Comparison of ENCODE assay signal across 16 cellular contexts in the genomic region with DNA sequence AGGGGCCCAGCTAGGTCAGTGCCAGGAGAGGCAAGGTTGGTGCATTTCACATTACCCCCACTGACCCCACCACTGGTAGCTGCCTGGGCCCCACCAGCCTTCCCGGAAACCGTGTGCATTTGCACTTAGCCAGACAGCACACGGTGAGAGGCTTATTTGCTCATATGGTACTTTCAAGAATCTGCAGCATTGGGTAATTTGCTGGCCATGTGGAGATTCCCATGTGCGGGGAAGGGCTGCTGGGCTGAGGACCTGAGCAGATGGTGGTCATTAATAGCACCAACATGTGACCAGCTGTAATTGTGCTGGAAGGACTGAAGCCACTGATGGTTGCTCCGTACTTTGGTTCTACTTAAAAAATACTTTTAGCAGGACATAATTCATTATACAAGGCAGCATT.
DNase-seq lines count a peak whose midpoint lies in the region; ATAC-seq, FAIRE-seq and TF ChIP-seq lines count a peak whose summit lies in the region.
"Had no signal": no experiment of that assay in that cellular context is flagged by ENCODE, and none has a peak within 500 bp of the region (broad histone marks: within the 10 kb centered on the region; RNA-seq: fewer than 3 reads in every experiment).

No MANE protein-coding gene starts in this region.

- no peak for TF ChIP-seq EP300 in H1 (IDR thresholded peaks at IDR 0.05; ENCODE audit: borderline replicate concordance in 1 of 2, low read depth in 2 of 2, low read length in 2 of 2)

- POLR2A ChIA-PET in H1 (lab: Charles Lee; ENCODE audit: partially characterized antibody) = no interaction called here

- no peak overlapping the region for H3K4ac ChIP-seq in H1 (replicated peaks; ENCODE audit: insufficient read length, low read depth, low read length)

- TF ChIP-seq CTCF in WERI-Rb-1 (IDR thresholded peaks at IDR 0.05; ENCODE audit: low read depth, low read length) (no peak), H1 (IDR thresholded peaks at IDR 0.05; ENCODE audit: control extremely low read depth in 1 of 3, insufficient read depth in 1 of 3, low read depth in 1 of 3, low read length in 3 of 3) (no peak)

- H2BK20ac ChIP-seq in H1 (ENCODE audit: low read length) = no peak overlapping the region

- no peaks in the 10 kb centered on the region for H3K23me2 ChIP-seq in H1 (ENCODE audit: low read depth, low read length)

- no peak for TF ChIP-seq RAD21 in H1 (IDR thresholded peaks at IDR 0.05 in 1 of 2, conservative IDR thresholded peaks at IDR 0.05 in 1 of 2; ENCODE audit: low read depth in 2 of 2, low read length in 2 of 2)

- H3K36me3 ChIP-seq in WERI-Rb-1 (no peaks in the 10 kb centered on the region), H1 (ENCODE audit: control insufficient read depth in 2 of 4, insufficient read depth in 4 of 4, low read length in 3 of 4) (no peaks in the 10 kb centered on the region)
- H3K36me3 ChIP-seq: BLaER1 treated with 17β-estradiol and CSF1 and Interleukin-3, amounts not matched to agents 10 nM and 100 nM had no signal

- no peak overlapping the region for H3K18ac ChIP-seq in H1 (ENCODE audit: extremely low read depth, low read length)

- H3K4me3 ChIP-seq in WERI-Rb-1 (ENCODE audit: low read depth, low read length) = peak overlapping the region; percentile 32
- no peak overlapping the region for H3K4me3 ChIP-seq in H1 (ENCODE audit: extremely low read depth in 1 of 4, insufficient read depth in 2 of 4, low read depth in 3 of 4, low read length in 4 of 4)
- H3K4me3 ChIP-seq: BLaER1 treated with 17β-estradiol and CSF1 and Interleukin-3, amounts not matched to agents 10 nM and 100 nM had no signal

- DNase-seq in NCI-H146 (lab: John Stamatoyannopoulos, UW) = peak; percentile 61
- no peak for DNase-seq in NCI-H146 treated with DMSO at 0.1 percent for 48 hours (lab: John Stamatoyannopoulos, UW; ENCODE audit: unreplicated experiment)
- peak; percentile 86 for DNase-seq in WERI-Rb-1
- DNase-seq in H1 (ENCODE audit: low read depth in 1 of 2, low spot score in 2 of 2) = no peak
- DNase-seq in activated naive CD4-positive, alpha-beta T cell treated with anti-CD3 and anti-CD28 coated beads, Interleukin-2, amount 50 U/mL, for 16 hours = no peak
- no peak for DNase-seq in NCI-H2107 treated with DMSO at 0.1 percent for 48 hours (lab: John Stamatoyannopoulos, UW; ENCODE audit: unreplicated experiment)
- DNase-seq in NCI-H226 = no peak
- DNase-seq: AML-193; CD4-positive, CD25-positive, alpha-beta regulatory T cell; DMS53; IMR-90 had no signal

- H3K79me2 ChIP-seq in H1 (ENCODE audit: control insufficient read depth in 1 of 2, insufficient read depth in 2 of 2, low read length in 2 of 2) = no peaks in the 10 kb centered on the region

- no peaks in the 10 kb centered on the region for H4K20me1 ChIP-seq in H1 (replicated peaks in 1 of 2; ENCODE audit: control insufficient read depth in 1 of 2, insufficient read depth in 2 of 2, low read length in 2 of 2)
- H4K20me1 ChIP-seq: BLaER1 treated with 17β-estradiol and CSF1 and Interleukin-3, amounts not matched to agents 10 nM and 100 nM had no signal

- no peak overlapping the region for H2BK5ac ChIP-seq in H1 (ENCODE audit: low read depth, low read length)

- WGBS in H1 (ENCODE audit: extremely low coverage in 1 of 2, insufficient coverage in 1 of 2, insufficient read length in 1 of 2, insufficient replicate concordance in 2 of 2, low coverage in 1 of 2, low lambda C conversion rate in 2 of 2, missing lambda C conversion rate in 1 of 2), 2 experiments = 93% methylated on average over 5 of the region's 5 CpGs; no CpG with 5 or more reads in 1 of the 2 experiments

- H2BK12ac ChIP-seq in H1 (ENCODE audit: low read depth, low read length) = no peak overlapping the region

- H3K56ac ChIP-seq in H1 (replicated peaks; ENCODE audit: insufficient read length, low read depth, low read length) = no peak overlapping the region

- no peak overlapping the region for H4K5ac ChIP-seq in H1 (ENCODE audit: insufficient read length, low read depth, low read length)

- peaks cover 3 to 10% (median 7%) of the 10 kb centered on the region in 4 experiments; a peak in 6 of 7 replicates for H3K4me1 ChIP-seq in H1 (replicated peaks in 1 of 4; ENCODE audit: control insufficient read depth in 3 of 4, insufficient read depth in 4 of 4, low read length in 3 of 4)
- H3K4me1 ChIP-seq: BLaER1 treated with 17β-estradiol and CSF1 and Interleukin-3, amounts not matched to agents 10 nM and 100 nM had no signal

- no peak overlapping the region for H2AK5ac ChIP-seq in H1 (ENCODE audit: low read depth, low read length)

- H3K79me1 ChIP-seq in H1 (ENCODE audit: low read depth, low read length) = no peaks in the 10 kb centered on the region

- no peak overlapping the region for H4K91ac ChIP-seq in H1 (replicated peaks; ENCODE audit: insufficient read length, low read length)

- H2AFZ ChIP-seq in H1 (ENCODE audit: low read length) = no peak overlapping the region

- no peak for TF ChIP-seq POLR2A in H1 (IDR thresholded peaks at IDR 0.05; ENCODE audit: control extremely low read depth in 1 of 2, low read depth in 2 of 2, low read length in 2 of 2)

- H3K27me3 ChIP-seq in WERI-Rb-1 (ENCODE audit: insufficient read depth, low read depth, severe bottlenecking) (no peaks in the 10 kb centered on the region), H1 (replicated peaks in 1 of 4; ENCODE audit: control insufficient read depth in 3 of 4, extremely low read depth in 1 of 4, insufficient read depth in 3 of 4, low read length in 3 of 4) (no peaks in the 10 kb centered on the region)
- H3K27me3 ChIP-seq: BLaER1 treated with 17β-estradiol and CSF1 and Interleukin-3, amounts not matched to agents 10 nM and 100 nM had no signal

- no peak overlapping the region for H2BK120ac ChIP-seq in H1 (replicated peaks; ENCODE audit: low read depth, low read length)

- H4K8ac ChIP-seq in H1 (ENCODE audit: extremely low read depth, insufficient read depth, low read length) = 0 out of 2 replicates have a peak overlapping the region, but pooled peaks have one; percentile 12

- ATAC-seq in GM21515 (IDR thresholded peaks at IDR 0.05; ENCODE audit: unreplicated experiment) = no peak
- ATAC-seq: HCT116 had no signal

- CTCF ChIA-PET in H1 (lab: Charles Lee; ENCODE audit: partially characterized antibody) = no interaction called here

- no peak overlapping the region for H2BK15ac ChIP-seq in H1 (ENCODE audit: low read length)

- no peak overlapping the region for H3K9ac ChIP-seq in H1 (replicated peaks in 1 of 4; ENCODE audit: extremely low read depth in 1 of 4, low read depth in 3 of 4, low read length in 3 of 4)
- H3K9ac ChIP-seq: BLaER1 treated with 17β-estradiol and CSF1 and Interleukin-3, amounts not matched to agents 10 nM and 100 nM had no signal

- FAIRE-seq in H1 (lab: Jason Lieb, UNC) = no peak
- FAIRE-seq: H54 had no signal

- H3K27ac ChIP-seq in WERI-Rb-1 (peak overlapping the region; percentile 83), H1 (ENCODE audit: low read depth, low read length) (no peak overlapping the region)
- H3K27ac ChIP-seq: 22Rv1; BLaER1 treated with 17β-estradiol and CSF1 and Interleukin-3, amounts not matched to agents 10 nM and 100 nM had no signal

- H3K9me3 ChIP-seq in WERI-Rb-1 (ENCODE audit: severe bottlenecking) (no peaks in the 10 kb centered on the region), H1 (ENCODE audit: insufficient read depth in 2 of 2, low read depth in 1 of 2, low read length in 1 of 2) (no peaks in the 10 kb centered on the region)
- H3K9me3 ChIP-seq: BLaER1 treated with 17β-estradiol and CSF1 and Interleukin-3, amounts not matched to agents 10 nM and 100 nM had no signal

- no peak overlapping the region for H3K23ac ChIP-seq in H1 (ENCODE audit: insufficient read length)

- H3K14ac ChIP-seq in H1 (ENCODE audit: insufficient read length) = no peak overlapping the region

- no peak overlapping the region for H3K4me2 ChIP-seq in H1 (ENCODE audit: insufficient read depth in 1 of 2, low read depth in 2 of 2, low read length in 2 of 2)
- H3K4me2 ChIP-seq: BLaER1 treated with 17β-estradiol and CSF1 and Interleukin-3, amounts not matched to agents 10 nM and 100 nM had no signal

TF ChIP-seq in H1, 55 proteins besides CTCF, POLR2A, EP300 and RAD21:
- TF ChIP-seq EZH2 (IDR thresholded peaks at IDR 0.05; ENCODE audit: low read depth, low read length, severe bottlenecking) (no peak), SRF (IDR thresholded peaks at IDR 0.05; ENCODE audit: low read depth, low read length) (no peak), RNF2 (IDR thresholded peaks at IDR 0.05; ENCODE audit: borderline replicate concordance, low read depth, low read length, missing control alignments, poor library complexity, severe bottlenecking) (no peak), FOSL1 (IDR thresholded peaks at IDR 0.05; ENCODE audit: insufficient read depth, low read depth, low read length) (no peak), GTF2F1 (IDR thresholded peaks at IDR 0.05; ENCODE audit: borderline replicate concordance, low read depth, low read length) (no peak)
- TF ChIP-seq, protein P1, sequence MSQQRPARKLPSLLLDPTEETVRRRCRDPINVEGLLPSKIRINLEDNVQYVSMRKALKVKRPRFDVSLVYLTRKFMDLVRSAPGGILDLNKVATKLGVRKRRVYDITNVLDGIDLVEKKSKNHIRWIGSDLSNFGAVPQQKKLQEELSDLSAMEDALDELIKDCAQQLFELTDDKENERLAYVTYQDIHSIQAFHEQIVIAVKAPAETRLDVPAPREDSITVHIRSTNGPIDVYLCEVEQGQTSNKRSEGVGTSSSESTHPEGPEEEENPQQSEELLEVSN (IDR thresholded peaks at IDR 0.05) = no peak

Comparison
In these comparisons a context has a peak if more than half of its experiments do, and no peak if none do; other contexts are left out.
1. DNase-seq: peak in NCI-H146 (single experiment) and WERI-Rb-1 (single experiment); none in NCI-H146 treated with DMSO at 0.1 percent for 48 hours (single experiment), H1 (0 of 2), activated naive CD4-positive, alpha-beta T cell treated with anti-CD3 and anti-CD28 coated beads, Interleukin-2, amount 50 U/mL, for 16 hours (single experiment), NCI-H2107 treated with DMSO at 0.1 percent for 48 hours (single experiment) and NCI-H226 (single experiment).